8 cellular contexts compared by ENCODE assay signal in genomic region chr6:32982084-32982701, GRCh38. TPM values are rescaled to one million over a fixed set of nuclear protein-coding genes. Genes with fewer than 3 reads are reported as not detected.
DNase-seq lines count a peak whose midpoint lies in the region; ATAC-seq and TF ChIP-seq lines count a peak whose summit lies in the region.

No MANE protein-coding gene starts in this region.

- H4K8ac ChIP-seq in mesendoderm (ENCODE audit: low read depth, low read length) = no peak overlapping the region

- H3K27ac ChIP-seq in stomach (peak overlapping the region in 4 of 5 donors; percentile 23 to 76 (median 62)), mesendoderm (ENCODE audit: low read depth, low read length) (no peak overlapping the region)

- DNase-seq in activated naive CD4-positive, alpha-beta T cell treated with anti-CD3 and anti-CD28 coated beads for 36 hours = no peak
- DNase-seq in NCI-H510A treated with DMSO at 0.1 percent for 48 hours (lab: John Stamatoyannopoulos, UW) = peak; percentile 94
- peak; percentile 66 for DNase-seq in cerebellar cortex (ENCODE audit: low spot score)
- DNase-seq in stomach = no peak
- DNase-seq in dedifferentiated amniotic fluid mesenchymal stem cell (ENCODE audit: extremely low spot score) = no peak
- DNase-seq in mesendoderm = no peak

- H3K4ac ChIP-seq in mesendoderm (ENCODE audit: low read depth, low read length) = no peak overlapping the region

- H2BK15ac ChIP-seq in mesendoderm (replicated peaks; ENCODE audit: low read depth) = no peak overlapping the region

- no peak for TF ChIP-seq EP300 in stomach (IDR thresholded peaks at IDR 0.05)

- H3K36me3 ChIP-seq in stomach (peaks cover 46 to 52% (median 50%) of the 10 kb centered on the region in 4 donors), mesendoderm (ENCODE audit: control insufficient read depth, insufficient read depth, low read length) (peaks cover 29% of the 10 kb centered on the region)

- peaks cover 52% of the 10 kb centered on the region for H3K4me1 Mint-ChIP-seq in activated naive CD4-positive, alpha-beta T cell treated with anti-CD3 and anti-CD28 coated beads, Interleukin-2, amount 50 U/mL, for 24 hours
- H3K4me1 Mint-ChIP-seq in activated naive CD4-positive, alpha-beta T cell treated with anti-CD3 and anti-CD28 coated beads for 36 hours (ENCODE audit: low read depth) = peaks cover 31% of the 10 kb centered on the region

- CTCF ChIA-PET in activated naive CD4-positive, alpha-beta T cell treated with anti-CD3 and anti-CD28 coated beads for 36 hours (lab: Charles Lee) = interaction anchor here (0.6 to 8.2 kb wide), 5 partner anchors 13 to 143 kb away, joined by 3 to 143 read pairs (median 4); partner anchors contain the start of genes BRD2, HLA-DMA and TAP2

- H3K36me3 Mint-ChIP-seq in activated naive CD4-positive, alpha-beta T cell treated with anti-CD3 and anti-CD28 coated beads, Interleukin-2, amount 50 U/mL, for 24 hours = peaks cover 19% of the 10 kb centered on the region
- peaks cover 40% of the 10 kb centered on the region for H3K36me3 Mint-ChIP-seq in activated naive CD4-positive, alpha-beta T cell treated with anti-CD3 and anti-CD28 coated beads for 36 hours (ENCODE audit: low read depth)

- H3K4me3 Mint-ChIP-seq in activated naive CD4-positive, alpha-beta T cell treated with anti-CD3 and anti-CD28 coated beads, Interleukin-2, amount 50 U/mL, for 24 hours = no peak overlapping the region
- H3K4me3 Mint-ChIP-seq in activated naive CD4-positive, alpha-beta T cell treated with anti-CD3 and anti-CD28 coated beads for 36 hours = no peak overlapping the region

- no peak overlapping the region for H3K4me2 ChIP-seq in mesendoderm (ENCODE audit: low read length)

- no peaks in the 10 kb centered on the region for H3K27me3 Mint-ChIP-seq in activated naive CD4-positive, alpha-beta T cell treated with anti-CD3 and anti-CD28 coated beads, Interleukin-2, amount 50 U/mL, for 24 hours
- H3K27me3 Mint-ChIP-seq in activated naive CD4-positive, alpha-beta T cell treated with anti-CD3 and anti-CD28 coated beads for 36 hours (ENCODE audit: low read depth) = no peaks in the 10 kb centered on the region

- H3K4me3 ChIP-seq in stomach (no peak overlapping the region), mesendoderm (ENCODE audit: low read length) (no peak overlapping the region)

- H3K56ac ChIP-seq in mesendoderm (ENCODE audit: low read length) = no peak overlapping the region

- H3K18ac ChIP-seq in mesendoderm (ENCODE audit: low read length) = no peak overlapping the region

- no peak for TF ChIP-seq CTCF in stomach (IDR thresholded peaks at IDR 0.05)

- 35 to 56% (median 43%) methylated on average over 8 of the region's 8 CpGs for WGBS in stomach, 5 donors
- WGBS in mesendoderm (ENCODE audit: extremely low coverage, insufficient coverage, low lambda C conversion rate) = no CpG with 5 or more reads among the region's 8 CpGs

- no peaks in the 10 kb centered on the region for H3K9me3 ChIP-seq in stomach

- ATAC-seq in GM19467 (IDR thresholded peaks at IDR 0.05; ENCODE audit: unreplicated experiment) = no peak

- H2AK5ac ChIP-seq in mesendoderm (ENCODE audit: low read length) = no peak overlapping the region

- no peak overlapping the region for H3K23ac ChIP-seq in mesendoderm (ENCODE audit: low read length)

- intact Hi-C loops in activated naive CD4-positive, alpha-beta T cell treated with anti-CD3 and anti-CD28 coated beads for 36 hours (cut with micrococcal nuclease) = no loop called here
- intact Hi-C loops in stomach (cut with DNase I; ENCODE audit: low total_unique reads) = no loop called here

- no peaks in the 10 kb centered on the region for H3K27me3 ChIP-seq in stomach
- H3K27me3 ChIP-seq in mesendoderm (ENCODE audit: insufficient read depth, low read length, poor library complexity) = no peaks in the 10 kb centered on the region

- no peak overlapping the region for H3K9ac ChIP-seq in mesendoderm (ENCODE audit: low read length)

- no peak overlapping the region for H2BK5ac ChIP-seq in mesendoderm (ENCODE audit: low read length)

- H3K79me2 ChIP-seq in mesendoderm (ENCODE audit: control insufficient read depth, insufficient read depth, low read length) = peaks cover 20% of the 10 kb centered on the region

- H3K9me3 Mint-ChIP-seq in activated naive CD4-positive, alpha-beta T cell treated with anti-CD3 and anti-CD28 coated beads, Interleukin-2, amount 50 U/mL, for 24 hours = no peaks in the 10 kb centered on the region
- no peaks in the 10 kb centered on the region for H3K9me3 Mint-ChIP-seq in activated naive CD4-positive, alpha-beta T cell treated with anti-CD3 and anti-CD28 coated beads for 36 hours

- peaks cover 14% of the 10 kb centered on the region for H3K79me1 ChIP-seq in mesendoderm (ENCODE audit: low read length)

- no peak for TF ChIP-seq POLR2A in stomach (IDR thresholded peaks at IDR 0.05)

- peaks cover 48 to 80% (median 73%) of the 10 kb centered on the region in 4 donors for H3K4me1 ChIP-seq in stomach
- H3K4me1 ChIP-seq in mesendoderm (ENCODE audit: control insufficient read depth, low read depth, low read length) = no peaks in the 10 kb centered on the region

- H3K27ac Mint-ChIP-seq in activated naive CD4-positive, alpha-beta T cell treated with anti-CD3 and anti-CD28 coated beads, Interleukin-2, amount 50 U/mL, for 24 hours = peak overlapping the region; percentile 78
- no peak overlapping the region for H3K27ac Mint-ChIP-seq in activated naive CD4-positive, alpha-beta T cell treated with anti-CD3 and anti-CD28 coated beads for 36 hours

- no peak overlapping the region for H2BK120ac ChIP-seq in mesendoderm (ENCODE audit: low read depth, low read length)

- H4K5ac ChIP-seq in mesendoderm (ENCODE audit: low read length) = no peak overlapping the region

RNA-seq across cellular contexts. Expression of gene BRD2, which starts 13.8 kb away (rescaled TPM):
- total RNA-seq in activated naive CD4-positive, alpha-beta T cell treated with anti-CD3 and anti-CD28 coated beads for 36 hours = 100 to 1,000 TPM; 168 to 197 TPM
- total RNA-seq in stomach = 100 to 1,000 TPM; 111 to 538 (median 190) TPM
- 10 to 100 TPM; 70.7 to 78.7 (median 74.4) TPM for polyA plus RNA-seq in stomach
- 162 TPM for polyA plus RNA-seq in mesendoderm (2013, experiment 1 of 2)
- polyA plus RNA-seq in mesendoderm (2013, experiment 2 of 2) = 162 TPM

RNA-seq across cellular contexts. Expression of gene HLA-DOA, which starts 27.2 kb away (rescaled TPM):
- 1 to 10 TPM; 1.4 to 1.6 TPM for total RNA-seq in activated naive CD4-positive, alpha-beta T cell treated with anti-CD3 and anti-CD28 coated beads for 36 hours
- total RNA-seq in stomach = 1 to 10 TPM in 2 of 5 donors, under 1 TPM in 2, not detected in 1; 0.45 to 3.9 (median 1.9) TPM
- polyA plus RNA-seq in stomach = 1 to 10 TPM in 1 of 3 donors, under 1 TPM in 2; 0.62 to 2.1 (median 0.92) TPM
- 10.2 TPM for polyA plus RNA-seq in mesendoderm (2013, experiment 1 of 2)
- polyA plus RNA-seq in mesendoderm (2013, experiment 2 of 2) = 9.5 TPM

RNA-seq across cellular contexts. Expression of gene HLA-DMA, which starts 29.3 kb away (rescaled TPM):
- total RNA-seq in activated naive CD4-positive, alpha-beta T cell treated with anti-CD3 and anti-CD28 coated beads for 36 hours = 10 to 100 TPM; 12.7 to 14.5 TPM
- total RNA-seq in stomach = 100 to 1,000 TPM in 1 of 5 donors, 10 to 100 TPM in 2, 1 to 10 TPM in 1, under 1 TPM in 1; 0.87 to 129 (median 34.4) TPM
- polyA plus RNA-seq in stomach = 10 to 100 TPM; 15.1 to 93.2 (median 30.0) TPM
- 10.8 TPM for polyA plus RNA-seq in mesendoderm (2013, experiment 1 of 2)
- polyA plus RNA-seq in mesendoderm (2013, experiment 2 of 2) = 9.8 TPM

RNA-seq across cellular contexts. Expression of gene HLA-DMB, which starts 41.4 kb away (rescaled TPM):
- total RNA-seq in activated naive CD4-positive, alpha-beta T cell treated with anti-CD3 and anti-CD28 coated beads for 36 hours = 1 to 10 TPM in 1 of 2 experiments, under 1 TPM in 1; 0.76 to 1.3 TPM
- 10 to 100 TPM in 2 of 5 donors, 1 to 10 TPM in 2, not detected in 1; 7.6 to 27.1 (median 13.4) TPM for total RNA-seq in stomach
- 10 to 100 TPM in 2 of 3 donors, 1 to 10 TPM in 1; 8.1 to 25.3 (median 11.8) TPM for polyA plus RNA-seq in stomach
- 1.4 TPM for polyA plus RNA-seq in mesendoderm (2013, experiment 1 of 2)
- polyA plus RNA-seq in mesendoderm (2013, experiment 2 of 2) = 1.1 TPM

Comparison
In these comparisons a context has a peak if more than half of its experiments do, and no peak if none do; other contexts are left out.
1. DNase-seq: peak in NCI-H510A treated with DMSO at 0.1 percent for 48 hours (single experiment) and cerebellar cortex (single experiment); none in activated naive CD4-positive, alpha-beta T cell treated with anti-CD3 and anti-CD28 coated beads for 36 hours (single experiment), stomach (single experiment), dedifferentiated amniotic fluid mesenchymal stem cell (single experiment) and mesendoderm (single experiment).